Comparison of ENCODE assay signal across 10 cellular contexts in genomic region chrY:14523881-14524245, GRCh38. TPM values are rescaled to one million over a fixed set of nuclear protein-coding genes. Genes with fewer than 3 reads are reported as not detected.
DNase-seq lines count a peak whose midpoint lies in the region; ATAC-seq and TF ChIP-seq lines count a peak whose summit lies in the region.
"Had no signal": no experiment of that assay in that cellular context is flagged by ENCODE, and none has a peak within 500 bp of the region (broad histone marks: within the 10 kb centered on the region; RNA-seq: fewer than 3 reads in every experiment).

No MANE protein-coding gene starts in this region.

- peak overlapping the region; percentile 79 for H4K8ac ChIP-seq in trophoblast cell (ENCODE audit: low read depth, low read length)

- H3K36me3 ChIP-seq in ectodermal cell (ENCODE audit: control insufficient read depth, insufficient read depth, low read length) (no peaks in the 10 kb centered on the region), trophoblast cell (ENCODE audit: control insufficient read depth in 1 of 2, insufficient read depth in 2 of 2, low read length in 2 of 2) (no peaks in the 10 kb centered on the region), MM.1S (replicated peaks; ENCODE audit: insufficient read depth, low read length) (no peaks in the 10 kb centered on the region)
- H3K36me3 ChIP-seq: vagina had no signal

- peak overlapping the region; percentile 49 for H2BK12ac ChIP-seq in trophoblast cell (ENCODE audit: low read length)

- TF ChIP-seq CTCF in GM13976 (IDR thresholded peaks at IDR 0.05; ENCODE audit: borderline replicate concordance, control extremely low read depth, extremely low read depth, insufficient read depth, missing control alignments) (no peak), MM.1S (IDR thresholded peaks at IDR 0.05; ENCODE audit: low read length) (no peak)

- H3K79me2 ChIP-seq in trophoblast cell (ENCODE audit: control insufficient read depth, insufficient read depth, low read length, poor library complexity) (peaks cover 17% of the 10 kb centered on the region), MM.1S (ENCODE audit: low read length) (no peaks in the 10 kb centered on the region)

- no peak overlapping the region for H4K12ac ChIP-seq in trophoblast cell (ENCODE audit: low read depth, low read length)

- H4K20me1 ChIP-seq in MM.1S (ENCODE audit: insufficient read depth, low read length), result no peaks in the 10 kb centered on the region

- peak overlapping the region; percentile 20 for H2BK120ac ChIP-seq in trophoblast cell (ENCODE audit: insufficient read depth, low read length, poor library complexity)

- peak overlapping the region; percentile 98 for H3K4ac ChIP-seq in trophoblast cell (ENCODE audit: low read depth, low read length)

- H3K79me1 ChIP-seq in trophoblast cell (ENCODE audit: low read length), result peaks cover 22% of the 10 kb centered on the region

- H3F3A ChIP-seq in MM.1S (ENCODE audit: insufficient read depth, low read length), result no peaks in the 10 kb centered on the region

- H3K4me3 ChIP-seq in ectodermal cell (ENCODE audit: insufficient read depth, low read depth, low read length), result peak overlapping the region; percentile 56
- H3K4me3 ChIP-seq in trophoblast cell (ENCODE audit: low read depth, low read length), result peak overlapping the region; percentile 89
- no peak overlapping the region for H3K4me3 ChIP-seq in MM.1S (ENCODE audit: low read length)
- H3K4me3 ChIP-seq: vagina had no signal

- no peaks in the 10 kb centered on the region for H3K27me3 ChIP-seq in ectodermal cell (ENCODE audit: control insufficient read depth, insufficient read depth, low read length, poor library complexity, severe bottlenecking)
- no peaks in the 10 kb centered on the region for H3K27me3 ChIP-seq in trophoblast cell (ENCODE audit: insufficient read depth, low read length)
- H3K27me3 ChIP-seq in MM.1S (replicated peaks; ENCODE audit: insufficient read depth, low read length), result no peaks in the 10 kb centered on the region
- H3K27me3 ChIP-seq: vagina had no signal

- H3K27ac ChIP-seq in ectodermal cell (ENCODE audit: insufficient read depth, low read depth, low read length, poor library complexity, severe bottlenecking) (no peak overlapping the region), trophoblast cell (ENCODE audit: low read depth, low read length) (peak overlapping the region; percentile 63), MM.1S (ENCODE audit: low read length) (no peak overlapping the region)
- H3K27ac ChIP-seq: vagina had no signal

- in situ Hi-C loops in GM13976 (cut with MboI; ENCODE audit: low sequenced_read_pairs, unreplicated experiment), result no loop called here

- peak; percentile 5 for ATAC-seq in HG02678 (IDR thresholded peaks at IDR 0.05; ENCODE audit: unreplicated experiment)

- H3K9me2 ChIP-seq in MM.1S (replicated peaks; ENCODE audit: insufficient read depth, low read length), result no peaks in the 10 kb centered on the region

- peak overlapping the region; percentile 78 for H3K18ac ChIP-seq in trophoblast cell (ENCODE audit: low read length)

- H3K9ac ChIP-seq in trophoblast cell (ENCODE audit: low read length) (peak overlapping the region; percentile 89), MM.1S (ENCODE audit: low read length) (no peak overlapping the region)

- DNase-seq in GM13976 (ENCODE audit: low spot score) (peak; percentile 0), trophoblast cell (no peak), NCI-H1092 (lab: John Stamatoyannopoulos, UW) (no peak), HCEC 1CT (no peak), MM.1S (no peak)
- DNase-seq: left cardiac atrium, NCI-H748 treated with DMSO at 0.1 percent for 48 hours had no signal

- H2AFZ ChIP-seq in trophoblast cell (ENCODE audit: insufficient read depth, low read length, poor library complexity) (peak overlapping the region; percentile 20), MM.1S (ENCODE audit: low read length) (no peak overlapping the region)

- peak overlapping the region; percentile 93 for H3K14ac ChIP-seq in trophoblast cell (ENCODE audit: low read length)

- peak overlapping the region; percentile 93 for H2AK5ac ChIP-seq in trophoblast cell (ENCODE audit: low read length)

- H3K4me1 ChIP-seq in ectodermal cell (ENCODE audit: control insufficient read depth, insufficient read depth, low read length), result no peaks in the 10 kb centered on the region
- H3K4me1 ChIP-seq in trophoblast cell (ENCODE audit: control insufficient read depth in 1 of 2, insufficient read depth in 2 of 2, low read length in 2 of 2), result no peaks in the 10 kb centered on the region
- H3K4me1 ChIP-seq in MM.1S (ENCODE audit: low read length), result no peaks in the 10 kb centered on the region
- H3K4me1 ChIP-seq: vagina had no signal

- H2BK5ac ChIP-seq in trophoblast cell (ENCODE audit: low read depth, low read length, poor library complexity), result peak overlapping the region; percentile 52

- H3K23ac ChIP-seq in trophoblast cell (ENCODE audit: low read length), result no peak overlapping the region

- 0% methylated on average over 19 to 20 of the region's 21 CpGs for WGBS in ectodermal cell, 2 experiments
- no CpG with 5 or more reads among the region's 21 CpGs for WGBS in trophoblast cell (ENCODE audit: extremely low coverage, insufficient coverage, insufficient read length)

- H3K9me3 ChIP-seq in ectodermal cell (ENCODE audit: control insufficient read depth, low read length) (no peaks in the 10 kb centered on the region), trophoblast cell (ENCODE audit: insufficient read depth, low read depth, low read length) (no peaks in the 10 kb centered on the region), MM.1S (replicated peaks; ENCODE audit: insufficient read depth, low read length) (no peaks in the 10 kb centered on the region)
- H3K9me3 ChIP-seq: vagina had no signal

- peak overlapping the region; percentile 75 for H4K91ac ChIP-seq in trophoblast cell (ENCODE audit: low read depth, low read length)

- peak overlapping the region; percentile 97 for H3K4me2 ChIP-seq in trophoblast cell (ENCODE audit: low read length)
- H3K4me2 ChIP-seq in MM.1S (ENCODE audit: low read depth, low read length), result no peak overlapping the region

RNA-seq across cellular contexts. Expression of gene NLGN4Y, which starts 0.5 kb away (rescaled TPM):
- 19.3 TPM for polyA plus RNA-seq in ectodermal cell (2013, experiment 1 of 4)
- 20.6 TPM for polyA plus RNA-seq in ectodermal cell (2013, experiment 2 of 4)
- 16.5 TPM for polyA plus RNA-seq in ectodermal cell (2013, experiment 3 of 4)
- 18.3 TPM for polyA plus RNA-seq in ectodermal cell (2013, experiment 4 of 4)
- 19.4 and 21.9 TPM in 2 replicates for polyA plus RNA-seq in trophoblast cell (2013)
